Comparison of ENCODE assay signal across 27 cellular contexts in genomic region chr13:109644069-109644750, GRCh38.
"Had no signal": no experiment of that assay in that cellular context is flagged by ENCODE, and none has a peak within 500 bp of the region (broad histone marks: within the 10 kb centered on the region; RNA-seq: fewer than 3 reads in every experiment).

No MANE protein-coding gene starts in this region.

- H3K27ac Mint-ChIP-seq: activated naive CD4-positive, alpha-beta T cell treated with anti-CD3 and anti-CD28 coated beads for 36 hours; activated naive CD8-positive, alpha-beta T cell treated with anti-CD3 and anti-CD28 coated beads, Interleukin-2, amount 10 ng/mL, durations not matched to agents 7 days and 5 days; endodermal cell; natural killer cell treated with Interleukin-12 subunit alpha and Interleukin-12 subunit beta and Interleukin-15 and Interleukin-18, amount 100 ng/mL, for 72 hours; stimulated activated effector memory CD8-positive, alpha-beta T cell treated with anti-CD3 and anti-CD28 coated beads, Interleukin-12 subunit alpha, Interleukin-12 subunit beta, amount 100 ng/mL, for 72 hours; stimulated activated naive CD8-positive, alpha-beta T cell treated with anti-CD3 and anti-CD28 coated beads, Interleukin-15, amount 100 ng/mL, for 72 hours; T-helper 1 cell treated with Interleukin-12 subunit alpha and Interleukin-12 subunit beta and Interleukin-4 antibody, amounts not matched to agents 30 μg/mL and 1 μg/mL, for 36 hours had no signal

- H3K4me1 Mint-ChIP-seq: activated naive CD8-positive, alpha-beta T cell treated with anti-CD3 and anti-CD28 coated beads, Interleukin-2, amount 10 ng/mL, durations not matched to agents 7 days and 5 days; stimulated activated effector memory CD8-positive, alpha-beta T cell treated with anti-CD3 and anti-CD28 coated beads, Interleukin-12 subunit alpha, Interleukin-12 subunit beta, amount 100 ng/mL, for 72 hours; stimulated activated naive CD8-positive, alpha-beta T cell treated with anti-CD3 and anti-CD28 coated beads, Interleukin-15, amount 100 ng/mL, for 72 hours had no signal

- H3K4me3 Mint-ChIP-seq: activated naive CD4-positive, alpha-beta T cell treated with anti-CD3 and anti-CD28 coated beads for 36 hours; activated naive CD8-positive, alpha-beta T cell treated with anti-CD3 and anti-CD28 coated beads, Interleukin-2, amount 10 ng/mL, durations not matched to agents 7 days and 5 days; endodermal cell; natural killer cell treated with Interleukin-12 subunit alpha and Interleukin-12 subunit beta and Interleukin-15 and Interleukin-18, amount 100 ng/mL, for 72 hours; stimulated activated effector memory CD8-positive, alpha-beta T cell treated with anti-CD3 and anti-CD28 coated beads, Interleukin-12 subunit alpha, Interleukin-12 subunit beta, amount 100 ng/mL, for 72 hours; stimulated activated naive CD8-positive, alpha-beta T cell treated with anti-CD3 and anti-CD28 coated beads, Interleukin-15, amount 100 ng/mL, for 72 hours; T-helper 1 cell treated with Interleukin-12 subunit alpha and Interleukin-12 subunit beta and Interleukin-4 antibody, amounts not matched to agents 30 μg/mL and 1 μg/mL, for 36 hours had no signal

- H3K4me3 ChIP-seq: gastrocnemius medialis, pancreas, right lobe of liver, skin epidermis, tibial artery had no signal

- H3K36me3 ChIP-seq: gastrocnemius medialis, neutrophil, pancreas, right lobe of liver, tibial artery had no signal

- H3K36me3 Mint-ChIP-seq: stimulated activated effector memory CD8-positive, alpha-beta T cell treated with anti-CD3 and anti-CD28 coated beads, Interleukin-12 subunit alpha, Interleukin-12 subunit beta, amount 100 ng/mL, for 72 hours had no signal

- H3K27ac ChIP-seq: gastrocnemius medialis, neutrophil, pancreas, right lobe of liver, skin epidermis, tibial artery had no signal

- H3K27me3 ChIP-seq: gastrocnemius medialis, neutrophil, pancreas, right lobe of liver, tibial artery had no signal

- H3K9me3 ChIP-seq: pancreas had no signal

- DNase-seq: activated CD4-positive, alpha-beta T cell treated with anti-CD3 and anti-CD28 coated beads for 4 hours; activated CD4-positive, alpha-beta T cell treated with anti-CD3 and anti-CD28 coated beads, Interleukin-2, amount 50 U/mL, for 48 hours; activated CD4-positive, CD25-positive, alpha-beta regulatory T cell; activated CD8-positive, alpha-beta memory T cell treated with anti-CD3 and anti-CD28 coated beads, Interleukin-2, amount 50 U/mL, for 48 hours; activated effector memory CD4-positive, alpha-beta T cell treated with Interleukin-2 at 50 U/mL for 16 hours; activated naive CD4-positive, alpha-beta T cell treated with anti-CD3 and anti-CD28 coated beads for 36 hours; activated naive CD8-positive, alpha-beta T cell treated with anti-CD3 and anti-CD28 coated beads, Interleukin-2, amount 10 ng/mL, durations not matched to agents 7 days and 5 days; activated T-cell treated with anti-CD3 and anti-CD28 coated beads, Interleukin-2, amount 50 U/mL, for 48 hours; amygdala; cortex of kidney; endodermal cell; erythroblast; gastrocnemius medialis; head of caudate nucleus; hypothalamus; midbrain; pancreas; right lobe of liver; stimulated activated CD4-positive, alpha-beta T cell treated with anti-CD3 and anti-CD28 coated beads, Interleukin-1b, Interleukin-23, amount 100 ng/mL, for 48 hours; stimulated activated naive CD8-positive, alpha-beta T cell treated with anti-CD3 and anti-CD28 coated beads, Interleukin-15, amount 100 ng/mL, for 72 hours; T1000; tibial artery had no signal

- H3K4me1 ChIP-seq: gastrocnemius medialis, pancreas, tibial artery had no signal

- H3K27me3 Mint-ChIP-seq: activated naive CD8-positive, alpha-beta T cell treated with anti-CD3 and anti-CD28 coated beads, Interleukin-2, amount 10 ng/mL, durations not matched to agents 7 days and 5 days; natural killer cell treated with Interleukin-12 subunit alpha and Interleukin-12 subunit beta and Interleukin-15 and Interleukin-18, amount 100 ng/mL, for 72 hours; stimulated activated naive CD8-positive, alpha-beta T cell treated with anti-CD3 and anti-CD28 coated beads, Interleukin-15, amount 100 ng/mL, for 72 hours had no signal
